Comparison of ENCODE assay signal across 8 cellular contexts in genomic region chr19:12733907-12734214, GRCh38. TPM values are rescaled to one million over a fixed set of nuclear protein-coding genes. Genes with fewer than 3 reads are reported as not detected.
A peak's percentile ranks its signal among the peaks of the same experiment; 100 is the strongest.
DNase-seq lines count a peak whose midpoint lies in the region; ATAC-seq and TF ChIP-seq lines count a peak whose summit lies in the region.

No MANE protein-coding gene starts in this region.

- H2BK5ac ChIP-seq in trophoblast cell (ENCODE audit: low read depth, low read length, poor library complexity): peak overlapping the region; percentile 97

- WGBS in trophoblast cell (ENCODE audit: extremely low coverage, insufficient coverage, insufficient read length): no CpG with 5 or more reads among the region's 9 CpGs

- no peak for TF ChIP-seq CTCF in DND-41 (IDR thresholded peaks at IDR 0.05; ENCODE audit: borderline replicate concordance, extremely low read depth, low read length, poor library complexity, severe bottlenecking)
- TF ChIP-seq CTCF in PC-9 (conservative IDR thresholded peaks at IDR 0.05): no peak

- POLR2A ChIA-PET in PC-9 (lab: Charles Lee; ENCODE audit: unreplicated experiment): interaction anchor here (0.5 to 0.6 kb wide), 2 partner anchors 152 to 172 kb away, joined by 6 to 7 read pairs; no protein-coding TSS in a partner anchor

- H3K27me3 ChIP-seq in DND-41 (ENCODE audit: insufficient read depth, low read length, poor library complexity): no peaks in the 10 kb centered on the region
- no peaks in the 10 kb centered on the region for H3K27me3 ChIP-seq in PC-9 (ENCODE audit: insufficient read depth, low read depth)
- H3K27me3 ChIP-seq in trophoblast cell (ENCODE audit: insufficient read depth, low read length): no peaks in the 10 kb centered on the region

- H3K14ac ChIP-seq in trophoblast cell (ENCODE audit: low read length): peak overlapping the region; percentile 99

- H3K27ac ChIP-seq in DND-41 (ENCODE audit: low read length) (peak overlapping the region; percentile 98), PC-9 (peak overlapping the region; percentile 64), epithelial cell of prostate (peak overlapping the region; percentile 73), trophoblast cell (ENCODE audit: low read depth, low read length) (peak overlapping the region; percentile 85)

- H3K4ac ChIP-seq in trophoblast cell (ENCODE audit: low read depth, low read length): peak overlapping the region; percentile 100

- H2BK12ac ChIP-seq in trophoblast cell (ENCODE audit: low read length): no peak overlapping the region

- DNase-seq in DND-41 (no peak), PC-9 (no peak), epithelial cell of prostate (ENCODE audit: low read depth, low spot score) (no peak), trophoblast cell (no peak), NAMALWA (ENCODE audit: low spot score) (no peak)

- H3K9me2 ChIP-seq in PC-9 (ENCODE audit: insufficient read depth): no peaks in the 10 kb centered on the region

- H2AK5ac ChIP-seq in trophoblast cell (ENCODE audit: low read length): peak overlapping the region; percentile 90

- CTCF ChIA-PET in PC-9 (lab: Charles Lee): no interaction called here

- ATAC-seq in DND-41 (ENCODE audit: insufficient read depth, low read depth) (no peak), GM19351 (IDR thresholded peaks at IDR 0.05; ENCODE audit: unreplicated experiment) (no peak), GM21447 (IDR thresholded peaks at IDR 0.05; ENCODE audit: unreplicated experiment) (no peak), GM19035 (IDR thresholded peaks at IDR 0.05; ENCODE audit: unreplicated experiment) (no peak)

- H3K4me2 ChIP-seq in DND-41 (ENCODE audit: insufficient read depth, low read length) (peak overlapping the region; percentile 73), PC-9 (peak overlapping the region; percentile 95), trophoblast cell (ENCODE audit: low read length) (peak overlapping the region; percentile 83)

- H4K20me1 ChIP-seq in DND-41 (ENCODE audit: insufficient read depth, low read length) (peaks cover 49% of the 10 kb centered on the region), PC-9 (ENCODE audit: insufficient read depth) (peaks cover 46% of the 10 kb centered on the region)

- peaks cover 69% of the 10 kb centered on the region for H3K79me2 ChIP-seq in DND-41 (ENCODE audit: insufficient read depth, low read length)
- H3K79me2 ChIP-seq in PC-9 (ENCODE audit: low read depth): peaks cover 62% of the 10 kb centered on the region
- H3K79me2 ChIP-seq in trophoblast cell (ENCODE audit: control insufficient read depth, insufficient read depth, low read length, poor library complexity): peaks cover 26% of the 10 kb centered on the region

- H2BK120ac ChIP-seq in trophoblast cell (ENCODE audit: insufficient read depth, low read length, poor library complexity): peak overlapping the region; percentile 89

- no peak overlapping the region for H3K23ac ChIP-seq in trophoblast cell (ENCODE audit: low read length)

- peaks cover 11% of the 10 kb centered on the region for H3K79me1 ChIP-seq in trophoblast cell (ENCODE audit: low read length)

- intact Hi-C loops in PC-9 (cut with micrococcal nuclease; ENCODE audit: unreplicated experiment): loop anchor here (1.0 kb wide), 1 partner anchor 11 kb away; the partner anchor contains the start of gene TNPO2

- peak overlapping the region; percentile 66 to 89 for H3K4me3 ChIP-seq in DND-41 (ENCODE audit: low read depth in 1 of 2, low read length in 2 of 2)
- H3K4me3 ChIP-seq in PC-9: peak overlapping the region; percentile 81
- H3K4me3 ChIP-seq in trophoblast cell (ENCODE audit: low read depth, low read length): peak overlapping the region; percentile 97

- no peaks in the 10 kb centered on the region for H3K9me3 ChIP-seq in DND-41 (ENCODE audit: insufficient read depth, low read length, severe bottlenecking)
- H3K9me3 ChIP-seq in PC-9 (ENCODE audit: insufficient read depth, low read depth): no peaks in the 10 kb centered on the region
- peaks cover 2% of the 10 kb centered on the region for H3K9me3 ChIP-seq in trophoblast cell (ENCODE audit: insufficient read depth, low read depth, low read length)

- peak overlapping the region; percentile 99 for H4K8ac ChIP-seq in trophoblast cell (ENCODE audit: low read depth, low read length)

- H4K91ac ChIP-seq in trophoblast cell (ENCODE audit: low read depth, low read length): peak overlapping the region; percentile 98

- BruUV-seq in PC-9 (replicated peaks; lab: Mats Ljungman, UMichigan): no TSS peak

- H3K4me1 ChIP-seq in DND-41 (ENCODE audit: insufficient read depth, low read length): peaks cover 55% of the 10 kb centered on the region
- peaks cover 31% of the 10 kb centered on the region for H3K4me1 ChIP-seq in PC-9 (replicated peaks; ENCODE audit: insufficient read depth)
- H3K4me1 ChIP-seq in trophoblast cell (ENCODE audit: control insufficient read depth in 1 of 2, insufficient read depth in 2 of 2, low read length in 2 of 2): peaks cover 8 to 18% of the 10 kb centered on the region in 2 experiments

- H4K12ac ChIP-seq in trophoblast cell (ENCODE audit: low read depth, low read length): peak overlapping the region; percentile 98

- peak overlapping the region; percentile 98 for H3K18ac ChIP-seq in trophoblast cell (ENCODE audit: low read length)

- peak overlapping the region; percentile 85; the same call in 1 of the 2 replicates for H2AFZ ChIP-seq in DND-41 (ENCODE audit: low read depth, low read length)
- H2AFZ ChIP-seq in PC-9: peak overlapping the region; percentile 72
- no peak overlapping the region for H2AFZ ChIP-seq in trophoblast cell (ENCODE audit: insufficient read depth, low read length, poor library complexity)

- peak overlapping the region; percentile 92 for H3K9ac ChIP-seq in DND-41 (ENCODE audit: low read depth, low read length)
- peak overlapping the region; percentile 97 for H3K9ac ChIP-seq in trophoblast cell (ENCODE audit: low read length)

- peaks cover 54% of the 10 kb centered on the region for H3F3A ChIP-seq in PC-9 (ENCODE audit: insufficient read depth, low read depth)

- peaks cover 45% of the 10 kb centered on the region for H3K36me3 ChIP-seq in DND-41 (ENCODE audit: insufficient read depth, low read length)
- H3K36me3 ChIP-seq in PC-9 (ENCODE audit: low read depth): 0 out of 2 replicates have a peak, but pooled peaks cover 16% of the 10 kb centered on the region
- peaks cover 33 to 35% of the 10 kb centered on the region in 2 experiments for H3K36me3 ChIP-seq in trophoblast cell (ENCODE audit: control insufficient read depth in 1 of 2, insufficient read depth in 2 of 2, low read length in 2 of 2)

RNA-seq across cellular contexts. Expression of gene TRIR, which starts 0.6 kb away (rescaled TPM):
- total RNA-seq in PC-9 (2021): 173 and 194 TPM in 2 replicates
- 232 and 239 TPM in 2 replicates for polyA plus RNA-seq in trophoblast cell (2013)

RNA-seq across cellular contexts. Expression of gene GET3, which starts 3.4 kb away (rescaled TPM):
- 72.8 and 81.9 TPM in 2 replicates for total RNA-seq in PC-9 (2021)
- 54.8 and 55.0 TPM in 2 replicates for polyA plus RNA-seq in trophoblast cell (2013)

RNA-seq across cellular contexts. Expression of gene TNPO2, which starts 10.1 kb away (rescaled TPM):
- total RNA-seq in PC-9 (2021): 67.4 and 77.5 TPM in 2 replicates
- polyA plus RNA-seq in trophoblast cell (2013): 29.5 and 30.4 TPM in 2 replicates

RNA-seq across cellular contexts. Expression of gene BEST2, which starts 17.7 kb away (rescaled TPM):
- not detected in 2 replicates for total RNA-seq in PC-9 (2021)
- 0.01 and 0.04 TPM in 2 replicates for polyA plus RNA-seq in trophoblast cell (2013)

RNA-seq across cellular contexts. Expression of gene FBXW9, which starts 37.4 kb away (rescaled TPM):
- 21.0 and 21.9 TPM in 2 replicates for total RNA-seq in PC-9 (2021)
- 4.9 and 5.3 TPM in 2 replicates for polyA plus RNA-seq in trophoblast cell (2013)
